Comparison of ENCODE assay signal across 9 cellular contexts in genomic region chr11:12862761-12863469, GRCh38.
DNase-seq lines count a peak whose midpoint lies in the region; ATAC-seq and TF ChIP-seq lines count a peak whose summit lies in the region.
"Had no signal": no experiment of that assay in that cellular context is flagged by ENCODE, and none has a peak within 500 bp of the region (broad histone marks: within the 10 kb centered on the region; RNA-seq: fewer than 3 reads in every experiment).

No MANE protein-coding gene starts in this region.

- H3K4me1 Mint-ChIP-seq in brain: peaks cover 81% of the 10 kb centered on the region
- peaks cover 4% of the 10 kb centered on the region for H3K4me1 Mint-ChIP-seq in activated T-cell treated with anti-CD3 and anti-CD28 coated beads, Interleukin-2, amount 50 U/mL, for 72 hours (ENCODE audit: low read depth)
- peaks cover 4% of the 10 kb centered on the region for H3K4me1 Mint-ChIP-seq in activated naive CD8-positive, alpha-beta T cell treated with anti-CD3 and anti-CD28 coated beads, Interleukin-2, amount 50 U/mL, for 24 hours

- H3K9ac ChIP-seq in iPS-20b (ENCODE audit: low read depth, low read length): peak overlapping the region; percentile 91
- peak overlapping the region; percentile 47 for H3K9ac ChIP-seq in skeletal muscle satellite cell (ENCODE audit: low read depth, low read length)

- H3K4me2 ChIP-seq in skeletal muscle satellite cell (ENCODE audit: low read length): peak overlapping the region; percentile 41

- POLR2A ChIA-PET in HEK293T (lab: Yijun Ruan, JAX): no interaction called here

- H3K4me3 ChIP-seq in iPS-20b (ENCODE audit: low read length) (peak overlapping the region; percentile 59), skeletal muscle satellite cell (ENCODE audit: low read length) (no peak overlapping the region)

- no peaks in the 10 kb centered on the region for H3K36me3 ChIP-seq in iPS-20b (ENCODE audit: insufficient read depth, low read depth, low read length)
- H3K36me3 ChIP-seq in skeletal muscle satellite cell (ENCODE audit: insufficient read depth, low read length): peaks cover 16% of the 10 kb centered on the region

- no peak for ATAC-seq in activated T-cell treated with anti-CD3 and anti-CD28 coated beads, Interleukin-2, amount 50 U/mL, for 72 hours (replicated peaks in 1 of 2)
- no peak for ATAC-seq in activated naive CD8-positive, alpha-beta T cell treated with anti-CD3 and anti-CD28 coated beads, Interleukin-2, amount 50 U/mL, for 24 hours
- ATAC-seq: HCT116 had no signal

- no peaks in the 10 kb centered on the region for H3K9me3 Mint-ChIP-seq in brain
- no peaks in the 10 kb centered on the region for H3K9me3 Mint-ChIP-seq in activated T-cell treated with anti-CD3 and anti-CD28 coated beads, Interleukin-2, amount 50 U/mL, for 72 hours
- H3K9me3 Mint-ChIP-seq in activated naive CD8-positive, alpha-beta T cell treated with anti-CD3 and anti-CD28 coated beads, Interleukin-2, amount 50 U/mL, for 24 hours: no peaks in the 10 kb centered on the region

- no peaks in the 10 kb centered on the region for H3K9me3 ChIP-seq in iPS-20b (ENCODE audit: insufficient read depth, low read depth, low read length)
- no peaks in the 10 kb centered on the region for H3K9me3 ChIP-seq in skeletal muscle satellite cell (replicated peaks; ENCODE audit: low read length)

- CTCF ChIA-PET in HEK293T (lab: Yijun Ruan, JAX): interaction anchor here (1.1 kb wide), 1 partner anchor 8 kb away, joined by 3 read pairs; no protein-coding TSS in a partner anchor

- DNase-seq in HEK293T (ENCODE audit: extremely low spot score): peak; percentile 50
- no peak for DNase-seq in DMS53 treated with DMSO at 0.1 percent for 48 hours (lab: John Stamatoyannopoulos, UW; ENCODE audit: unreplicated experiment)
- no peak for DNase-seq in activated T-cell treated with anti-CD3 and anti-CD28 coated beads, Interleukin-2, amount 50 U/mL, for 72 hours
- no peak for DNase-seq in activated naive CD8-positive, alpha-beta T cell treated with anti-CD3 and anti-CD28 coated beads, Interleukin-2, amount 50 U/mL, for 24 hours
- no peak for DNase-seq in activated naive CD4-positive, alpha-beta T cell (lab: John Stamatoyannopoulos, UW)

- peak overlapping the region; percentile 63 to 94 (median 91) for H3K27ac Mint-ChIP-seq in brain
- H3K27ac Mint-ChIP-seq in activated T-cell treated with anti-CD3 and anti-CD28 coated beads, Interleukin-2, amount 50 U/mL, for 72 hours: no peak overlapping the region
- H3K27ac Mint-ChIP-seq in activated naive CD8-positive, alpha-beta T cell treated with anti-CD3 and anti-CD28 coated beads, Interleukin-2, amount 50 U/mL, for 24 hours: no peak overlapping the region

- peak overlapping the region; percentile 67 to 83 (median 77) for H3K4me3 Mint-ChIP-seq in brain
- H3K4me3 Mint-ChIP-seq in activated T-cell treated with anti-CD3 and anti-CD28 coated beads, Interleukin-2, amount 50 U/mL, for 72 hours: no peak overlapping the region
- H3K4me3 Mint-ChIP-seq in activated naive CD8-positive, alpha-beta T cell treated with anti-CD3 and anti-CD28 coated beads, Interleukin-2, amount 50 U/mL, for 24 hours: no peak overlapping the region

- H3K4me1 ChIP-seq in iPS-20b (ENCODE audit: insufficient read depth, low read length) (peaks cover 55% of the 10 kb centered on the region), skeletal muscle satellite cell (ENCODE audit: control insufficient read depth, insufficient read depth, low read length) (peaks cover 21% of the 10 kb centered on the region)

- peak overlapping the region; percentile 90 for H3K27ac ChIP-seq in iPS-20b (ENCODE audit: low read length)

- H3K27me3 ChIP-seq in iPS-20b (ENCODE audit: insufficient read depth, low read length) (no peaks in the 10 kb centered on the region), skeletal muscle satellite cell (ENCODE audit: control insufficient read depth, insufficient read depth, low read length) (no peaks in the 10 kb centered on the region)

- H3K36me3 Mint-ChIP-seq in brain: no peaks in the 10 kb centered on the region
- H3K36me3 Mint-ChIP-seq in activated T-cell treated with anti-CD3 and anti-CD28 coated beads, Interleukin-2, amount 50 U/mL, for 72 hours (ENCODE audit: insufficient read depth in 2 of 2): peaks cover 0 to 1% of the 10 kb centered on the region in 2 donors
- H3K36me3 Mint-ChIP-seq in activated naive CD8-positive, alpha-beta T cell treated with anti-CD3 and anti-CD28 coated beads, Interleukin-2, amount 50 U/mL, for 24 hours (ENCODE audit: low read depth): no peaks in the 10 kb centered on the region

- no peak for TF ChIP-seq CTCF in brain (conservative IDR thresholded peaks at IDR 0.05)

- H3K27me3 Mint-ChIP-seq in brain: no peaks in the 10 kb centered on the region
- peaks cover 61% of the 10 kb centered on the region for H3K27me3 Mint-ChIP-seq in activated T-cell treated with anti-CD3 and anti-CD28 coated beads, Interleukin-2, amount 50 U/mL, for 72 hours (ENCODE audit: low read depth)
- H3K27me3 Mint-ChIP-seq in activated naive CD8-positive, alpha-beta T cell treated with anti-CD3 and anti-CD28 coated beads, Interleukin-2, amount 50 U/mL, for 24 hours: peaks cover 39% of the 10 kb centered on the region

TF ChIP-seq in HEK293T, 16 proteins besides CTCF, POLR2A, EP300 and RAD21:
- TF ChIP-seq TARDBP (IDR thresholded peaks at IDR 0.05) (no peak), L3MBTL2 (conservative IDR thresholded peaks at IDR 0.05) (no peak), NFRKB (IDR thresholded peaks at IDR 0.05) (no peak), LEF1 (IDR thresholded peaks at IDR 0.05; ENCODE audit: borderline replicate concordance) (no peak), ELF4 (IDR thresholded peaks at IDR 0.05) (no peak), CTBP1 (IDR thresholded peaks at IDR 0.05; ENCODE audit: borderline replicate concordance) (no peak), FOXA1 (IDR thresholded peaks at IDR 0.05) (no peak), HDGF (IDR thresholded peaks at IDR 0.05; ENCODE audit: borderline replicate concordance) (no peak), ZNF384 (IDR thresholded peaks at IDR 0.05) (no peak), SP1 (IDR thresholded peaks at IDR 0.05) (no peak), SUZ12 (IDR thresholded peaks at IDR 0.05) (no peak), FOXM1 (IDR thresholded peaks at IDR 0.05; ENCODE audit: borderline replicate concordance) (no peak), BHLHE40 (IDR thresholded peaks at IDR 0.05; ENCODE audit: borderline replicate concordance) (no peak), PKNOX1 (IDR thresholded peaks at IDR 0.05) (no peak), ARNT (IDR thresholded peaks at IDR 0.05) (no peak), FOXK2 (IDR thresholded peaks at IDR 0.05) (no peak)
TF ChIP-seq in HEK293T: peak in this region for 0.

Comparison
In these comparisons a context has a peak if more than half of its experiments do, and no peak if none do; other contexts are left out.
1. H3K27ac Mint-ChIP-seq: peak in brain (5 of 5); none in activated T-cell treated with anti-CD3 and anti-CD28 coated beads, Interleukin-2, amount 50 U/mL, for 72 hours (single experiment) and activated naive CD8-positive, alpha-beta T cell treated with anti-CD3 and anti-CD28 coated beads, Interleukin-2, amount 50 U/mL, for 24 hours (single experiment).
2. H3K4me3 Mint-ChIP-seq: peak in brain (5 of 5); none in activated T-cell treated with anti-CD3 and anti-CD28 coated beads, Interleukin-2, amount 50 U/mL, for 72 hours (0 of 2) and activated naive CD8-positive, alpha-beta T cell treated with anti-CD3 and anti-CD28 coated beads, Interleukin-2, amount 50 U/mL, for 24 hours (single experiment).